Comparison of ENCODE assay signal across 24 cellular contexts in genomic region chr7:21059069-21059468, GRCh38.
"Had no signal": no experiment of that assay in that cellular context is flagged by ENCODE, and none has a peak within 500 bp of the region (broad histone marks: within the 10 kb centered on the region; RNA-seq: fewer than 3 reads in every experiment).

No MANE protein-coding gene starts in this region.

- FAIRE-seq: astrocyte, RCC 7860 had no signal

- H3K9me2 ChIP-seq: SK-N-SH had no signal

- H3K4me2 ChIP-seq: SK-N-SH had no signal

- DNase-seq: activated CD4-positive, alpha-beta memory T cell treated with anti-CD3 and anti-CD28 coated beads for 36 hours; activated CD4-positive, alpha-beta T cell treated with anti-CD3 and anti-CD28 coated beads, Interleukin-2, amount 10 ng/mL, durations not matched to agents 7 days and 5 days; activated CD4-positive, CD25-positive, alpha-beta regulatory T cell; activated CD8-positive, alpha-beta memory T cell treated with anti-CD3 and anti-CD28 coated beads for 24 hours; activated gamma-delta T cell; activated naive CD4-positive, alpha-beta T cell treated with anti-CD3 and anti-CD28 coated beads for 36 hours; activated T-cell treated with anti-CD3 and anti-CD28 coated beads, Interleukin-2, amount 50 U/mL, for 4 hours; amygdala; cerebellar nuclear complex; Kasumi-1; KBM-7; NCI-H1092; NCI-H1417; NCI-H1930; NCI-H2171 treated with DMSO at 0.1 percent for 48 hours; NCI-H226; NCI-H526 treated with DMSO at 0.1 percent for 48 hours; NK-92 treated with Interleukin-12 subunit alpha and Interleukin-12 subunit beta, amount 100 ng/mL, for 24 hours; OCI-M1; SK-N-SH; T-helper 1 cell had no signal

- H3K9me3 ChIP-seq: SK-N-SH had no signal

- H3K27ac ChIP-seq: VCaP had no signal
